15 cellular contexts compared by ENCODE assay signal in the genomic region with DNA sequence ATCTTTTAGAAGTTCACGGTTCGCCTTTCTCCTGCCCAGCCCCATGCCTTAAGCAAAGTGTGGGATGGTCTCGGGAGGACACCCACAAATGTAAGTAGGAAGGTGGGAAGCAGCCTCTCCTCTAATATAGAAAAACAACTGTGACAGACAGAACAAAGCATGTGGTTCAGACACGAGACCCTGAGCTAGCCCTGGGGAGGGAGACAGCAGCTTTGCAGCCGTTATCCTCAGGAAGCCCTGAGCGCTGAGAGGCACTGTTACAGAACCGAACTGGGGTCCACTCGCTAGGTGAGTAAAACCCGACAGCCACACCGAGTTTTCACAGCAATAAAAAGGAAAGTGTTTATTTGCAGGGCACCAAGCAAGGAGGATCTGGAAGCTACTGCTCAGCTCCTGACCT.
DNase-seq lines count a peak whose midpoint lies in the region; ATAC-seq and TF ChIP-seq lines count a peak whose summit lies in the region.
"Had no signal": no experiment of that assay in that cellular context is flagged by ENCODE, and none has a peak within 500 bp of the region (broad histone marks: within the 10 kb centered on the region; RNA-seq: fewer than 3 reads in every experiment).

No MANE protein-coding gene starts in this region.

- H3K4me3 Mint-ChIP-seq in naive thymus-derived CD4-positive, alpha-beta T cell: no peak overlapping the region

- H3K27ac Mint-ChIP-seq in naive thymus-derived CD4-positive, alpha-beta T cell: no peak overlapping the region
- H3K27ac Mint-ChIP-seq: HFFc6 had no signal

- DNase-seq in adipocyte (ENCODE audit: low read depth): no peak
- peak; percentile 47 for DNase-seq in mesenteric fat pad (ENCODE audit: low spot score)
- peak; percentile 48 for DNase-seq in sigmoid colon
- no peak for DNase-seq in amniotic stem cell (lab: John Stamatoyannopoulos, UW)
- DNase-seq in naive thymus-derived CD4-positive, alpha-beta T cell: no peak
- DNase-seq in cortex of kidney (lab: John Stamatoyannopoulos, UW): no peak
- DNase-seq: DND-41, GF-D8, HFFc6, NCI-H187 treated with DMSO at 0.1 percent for 48 hours, NCI-H69, SHP77 had no signal

- no peaks in the 10 kb centered on the region for H4K20me1 ChIP-seq in BLaER1

- peaks cover 0 to 25% (median 9%) of the 10 kb centered on the region in 11 donors for H3K9me3 Mint-ChIP-seq in naive thymus-derived CD4-positive, alpha-beta T cell
- H3K9me3 Mint-ChIP-seq: HFFc6 had no signal

- peaks cover 0 to 8% (median 0%) of the 10 kb centered on the region in 5 donors for H3K36me3 Mint-ChIP-seq in naive thymus-derived CD4-positive, alpha-beta T cell

- peaks cover 0 to 23% (median 0%) of the 10 kb centered on the region in 5 donors for H3K27me3 Mint-ChIP-seq in naive thymus-derived CD4-positive, alpha-beta T cell

- H3K27me3 ChIP-seq in BLaER1 (no peaks in the 10 kb centered on the region), adipocyte (replicated peaks; ENCODE audit: control insufficient read depth, insufficient read depth, low read length) (no peaks in the 10 kb centered on the region), sigmoid colon (peaks cover 0 to 6% (median 0%) of the 10 kb centered on the region in 3 donors)
- no peaks in the 10 kb centered on the region for H3K27me3 ChIP-seq in naive thymus-derived CD4-positive, alpha-beta T cell (ENCODE audit: control insufficient read depth in 2 of 2, insufficient read depth in 2 of 2, low read length in 2 of 2)

- CTCF ChIA-PET in naive thymus-derived CD4-positive, alpha-beta T cell (lab: Charles Lee): no interaction called here

- intact Hi-C loops in sigmoid colon (cut with DNase I): no loop called here
- intact Hi-C loops in naive thymus-derived CD4-positive, alpha-beta T cell (cut with micrococcal nuclease): no loop called here

- WGBS in sigmoid colon, 2 donors: 51 to 54% methylated on average over 10 of the region's 10 CpGs

- ATAC-seq in naive thymus-derived CD4-positive, alpha-beta T cell: no peak
- ATAC-seq in HG03460 (IDR thresholded peaks at IDR 0.05; ENCODE audit: unreplicated experiment): no peak

- H3K27ac ChIP-seq in BLaER1: 0 out of 2 replicates have a peak overlapping the region, but pooled peaks have one; percentile 54
- H3K27ac ChIP-seq in sigmoid colon: no peak overlapping the region
- no peak overlapping the region for H3K27ac ChIP-seq in naive thymus-derived CD4-positive, alpha-beta T cell (ENCODE audit: low read depth, low read length)
- H3K27ac ChIP-seq: C4-2B had no signal

- POLR2A ChIA-PET in naive thymus-derived CD4-positive, alpha-beta T cell (lab: Charles Lee): no interaction called here

- no peak for TF ChIP-seq CTCF in sigmoid colon (IDR thresholded peaks at IDR 0.05)

- H3K36me3 ChIP-seq in BLaER1: no peaks in the 10 kb centered on the region
- no peaks in the 10 kb centered on the region for H3K36me3 ChIP-seq in adipocyte (ENCODE audit: control insufficient read depth, insufficient read depth, low read length, severe bottlenecking)
- no peaks in the 10 kb centered on the region for H3K36me3 ChIP-seq in sigmoid colon
- H3K36me3 ChIP-seq in naive thymus-derived CD4-positive, alpha-beta T cell (ENCODE audit: control insufficient read depth in 2 of 3, insufficient read depth in 3 of 3, low read length in 3 of 3): no peaks in the 10 kb centered on the region

- peaks cover 60% of the 10 kb centered on the region for H3K4me1 ChIP-seq in BLaER1
- H3K4me1 ChIP-seq in adipocyte (ENCODE audit: control insufficient read depth, insufficient read depth, low read length): peaks cover 12% of the 10 kb centered on the region
- no peaks in the 10 kb centered on the region for H3K4me1 ChIP-seq in sigmoid colon
- no peaks in the 10 kb centered on the region for H3K4me1 ChIP-seq in naive thymus-derived CD4-positive, alpha-beta T cell (ENCODE audit: control insufficient read depth in 2 of 2, insufficient read depth in 2 of 2, low read length in 2 of 2)

- H3K4me3 ChIP-seq in BLaER1: no peak overlapping the region
- H3K4me3 ChIP-seq in adipocyte (ENCODE audit: low read length): peak overlapping the region; percentile 36
- no peak overlapping the region for H3K4me3 ChIP-seq in sigmoid colon
- no peak overlapping the region for H3K4me3 ChIP-seq in naive thymus-derived CD4-positive, alpha-beta T cell (ENCODE audit: low read length)

- H3K4me1 Mint-ChIP-seq in naive thymus-derived CD4-positive, alpha-beta T cell: no peaks in the 10 kb centered on the region

- peak overlapping the region; percentile 50 for H3K4me2 ChIP-seq in BLaER1

- no peak for TF ChIP-seq EP300 in sigmoid colon (IDR thresholded peaks at IDR 0.05)

- H3K9me3 ChIP-seq in BLaER1 (peaks cover 14% of the 10 kb centered on the region), adipocyte (ENCODE audit: control insufficient read depth, low read length) (peaks cover 5% of the 10 kb centered on the region), sigmoid colon (peaks cover 0 to 2% (median 0%) of the 10 kb centered on the region in 4 donors)
- H3K9me3 ChIP-seq in naive thymus-derived CD4-positive, alpha-beta T cell (ENCODE audit: control insufficient read depth in 2 of 3, low read length in 3 of 3): peaks cover 0 to 11% (median 0%) of the 10 kb centered on the region in 3 experiments

- TF ChIP-seq POLR2A in sigmoid colon (IDR thresholded peaks at IDR 0.05): no peak

- H3K9ac ChIP-seq in BLaER1 (peak overlapping the region; percentile 43; the same call in 1 of the 2 replicates), adipocyte (ENCODE audit: low read length) (peak overlapping the region; percentile 15)

Comparison
In these comparisons a context has a peak if more than half of its experiments do, and no peak if none do; other contexts are left out.
1. DNase-seq: peak in mesenteric fat pad (single experiment) and sigmoid colon (single experiment); none in adipocyte (single experiment), amniotic stem cell (single experiment), naive thymus-derived CD4-positive, alpha-beta T cell (0 of 9) and cortex of kidney (single experiment).